Comparison of ENCODE assay signal across 9 cellular contexts in genomic region chr12:101793401-101793800, GRCh38. TPM values are rescaled to one million over a fixed set of nuclear protein-coding genes. Genes with fewer than 3 reads are reported as not detected.
DNase-seq lines count a peak whose midpoint lies in the region; ATAC-seq and TF ChIP-seq lines count a peak whose summit lies in the region.
"Had no signal": no experiment of that assay in that cellular context is flagged by ENCODE, and none has a peak within 500 bp of the region (broad histone marks: within the 10 kb centered on the region; RNA-seq: fewer than 3 reads in every experiment).

No MANE protein-coding gene starts in this region.

- no peaks in the 10 kb centered on the region for H3K9me3 ChIP-seq in tibial nerve

- H3K27ac Mint-ChIP-seq in glutamatergic neuron (ENCODE audit: unreplicated experiment) = no peak overlapping the region
- H3K27ac Mint-ChIP-seq: activated B cell treated with CpG ODN at 0.5 μM for 24 hours had no signal

- H3K36me3 ChIP-seq in tibial nerve = peaks cover 0 to 32% (median 0%) of the 10 kb centered on the region in 3 donors

- CTCF ChIA-PET in AG04449 (lab: Yijun Ruan, JAX) (interaction anchor here (0.8 to 3.4 kb wide), 12 partner anchors 9 to 47 kb away, joined by 3 to 18 read pairs (median 5); partner anchors contain the start of gene GNPTAB), RWPE1 (lab: Yijun Ruan, JAX) (interaction anchor here (0.7 to 1.6 kb wide), 2 partner anchors 22 to 46 kb away, joined by 5 to 6 read pairs; no protein-coding TSS in a partner anchor)

- H3K9me3 Mint-ChIP-seq in glutamatergic neuron (ENCODE audit: unreplicated experiment) = peaks cover 2% of the 10 kb centered on the region
- H3K9me3 Mint-ChIP-seq: activated B cell treated with CpG ODN at 0.5 μM for 24 hours had no signal

- no peaks in the 10 kb centered on the region for H3K4me1 Mint-ChIP-seq in glutamatergic neuron (ENCODE audit: low read depth, unreplicated experiment)

- TF ChIP-seq EP300 in tibial nerve (IDR thresholded peaks at IDR 0.05) = no peak

- no peaks in the 10 kb centered on the region for H3K4me1 ChIP-seq in tibial nerve

- TF ChIP-seq CTCF in AG04449 (IDR thresholded peaks at IDR 0.05; ENCODE audit: insufficient read depth, low read length, missing control alignments) (no peak), tibial nerve (IDR thresholded peaks at IDR 0.05) (no peak), glutamatergic neuron (IDR thresholded peaks at IDR 0.05; ENCODE audit: partially characterized antibody, unreplicated experiment) (no peak), RWPE1 (conservative IDR thresholded peaks at IDR 0.05; ENCODE audit: low read depth) (no peak)

- no peak overlapping the region for H3K27ac ChIP-seq in tibial nerve
- H3K27ac ChIP-seq in RWPE1 = no peak overlapping the region

- H3K36me3 Mint-ChIP-seq in glutamatergic neuron (ENCODE audit: unreplicated experiment) = no peaks in the 10 kb centered on the region

- WGBS in tibial nerve, 2 donors = 40 to 44% methylated on average over 1 of the region's 1 CpG

- no peaks in the 10 kb centered on the region for H3K27me3 Mint-ChIP-seq in glutamatergic neuron (ENCODE audit: unreplicated experiment)
- H3K27me3 Mint-ChIP-seq: activated B cell treated with CpG ODN at 0.5 μM for 24 hours had no signal

- H3K4me3 ChIP-seq in AG04449 (ENCODE audit: low read depth, low read length) (no peak overlapping the region), tibial nerve (no peak overlapping the region)

- DNase-seq in AG04449 (ENCODE audit: low read depth, low spot score) (peak; percentile 34), dermis blood vessel endothelial cell (peak; percentile 32), tibial nerve (ENCODE audit: low spot score in 2 of 2) (no peak), glutamatergic neuron (no peak), DMS153 treated with DMSO at 0.1 percent for 48 hours (lab: John Stamatoyannopoulos, UW; ENCODE audit: unreplicated experiment) (no peak), RWPE1 (ENCODE audit: low spot score) (no peak)
- DNase-seq: activated B cell treated with CpG ODN at 0.5 μM for 24 hours had no signal

- no peak for TF ChIP-seq POLR2A in tibial nerve (IDR thresholded peaks at IDR 0.05)

- no peak overlapping the region for H3K4me3 Mint-ChIP-seq in glutamatergic neuron (ENCODE audit: unreplicated experiment)
- H3K4me3 Mint-ChIP-seq: activated B cell treated with CpG ODN at 0.5 μM for 24 hours had no signal

- no peaks in the 10 kb centered on the region for H3K27me3 ChIP-seq in tibial nerve

- POLR2A ChIA-PET in AG04449 (lab: Yijun Ruan, JAX) = interaction anchor here (1.0 kb wide), 1 partner anchor 37 kb away, joined by 3 read pairs; no protein-coding TSS in a partner anchor
- POLR2A ChIA-PET in RWPE1 (lab: Yijun Ruan, JAX; ENCODE audit: low non-redundant PET) = no interaction called here

- ATAC-seq in GM18868 (IDR thresholded peaks at IDR 0.05; ENCODE audit: unreplicated experiment) = peak; percentile 67
- peak; percentile 40 for ATAC-seq in HG03521 (IDR thresholded peaks at IDR 0.05; ENCODE audit: unreplicated experiment)

RNA-seq across cellular contexts. Expression of gene GNPTAB, which starts 37.4 kb away (rescaled TPM):
- 28.2 and 37.3 TPM in 2 replicates for total RNA-seq in dermis blood vessel endothelial cell
- total RNA-seq in tibial nerve = 10 to 100 TPM; 18.0 to 36.3 (median 32.5) TPM
- total RNA-seq in glutamatergic neuron (ENCODE audit: unreplicated experiment) = 20.6 TPM

RNA-seq across cellular contexts. Expression of gene SYCP3, which starts 54.1 kb away (rescaled TPM):
- total RNA-seq in dermis blood vessel endothelial cell (0.05 TPM in 1 of 2 replicates, not detected in the other), tibial nerve (under 1 TPM in 1 of 4 donors, not detected in 3; 0.60 TPM), glutamatergic neuron (ENCODE audit: unreplicated experiment) (not detected)

Comparison
In these comparisons a context has a peak if more than half of its experiments do, and no peak if none do; other contexts are left out.
1. DNase-seq: peak in AG04449 (single experiment) and dermis blood vessel endothelial cell (single experiment); none in tibial nerve (0 of 2), glutamatergic neuron (single experiment), DMS153 treated with DMSO at 0.1 percent for 48 hours (single experiment) and RWPE1 (single experiment).